Comparison of ENCODE assay signal across 27 cellular contexts in genomic region chr19:19159534-19159933, GRCh38. TPM values are rescaled to one million over a fixed set of nuclear protein-coding genes. Genes with fewer than 3 reads are reported as not detected.
DNase-seq lines count a peak whose midpoint lies in the region; ATAC-seq, FAIRE-seq and TF ChIP-seq lines count a peak whose summit lies in the region.
"Had no signal": no experiment of that assay in that cellular context is flagged by ENCODE, and none has a peak within 500 bp of the region (broad histone marks: within the 10 kb centered on the region; RNA-seq: fewer than 3 reads in every experiment).

No MANE protein-coding gene starts in this region.

- FAIRE-seq in GM19239 (lab: Jason Lieb, UNC) (peak; percentile 68), H1 (lab: Jason Lieb, UNC) (no peak)
- FAIRE-seq: A549, GM12892 had no signal

- H4K5ac ChIP-seq in H1 (ENCODE audit: insufficient read length, low read depth, low read length): no peak overlapping the region

- no peak overlapping the region for H4K8ac ChIP-seq in H1 (ENCODE audit: extremely low read depth, insufficient read depth, low read length)

- ATAC-seq in HG03097 (IDR thresholded peaks at IDR 0.05; ENCODE audit: low FRiP score, unreplicated experiment) (no peak), GM18909 (IDR thresholded peaks at IDR 0.05; ENCODE audit: poor library complexity, unreplicated experiment) (no peak)
- ATAC-seq: A549, HCT116 had no signal

- CTCF ChIA-PET in OCI-LY7 (lab: Charles Lee; ENCODE audit: unreplicated experiment): interaction anchor here (0.6 to 1.6 kb wide), 2 partner anchors 15 to 843 kb away, joined by 3 to 5 read pairs; no protein-coding TSS in a partner anchor
- CTCF ChIA-PET in H1 (lab: Charles Lee; ENCODE audit: partially characterized antibody): interaction anchor here (1.0 to 11.9 kb wide), 6 partner anchors 10 to 183 kb away, joined by 3 to 109 read pairs (median 4); partner anchors contain the start of gene MEF2B

- H3K4me1 ChIP-seq in OCI-LY7 (ENCODE audit: insufficient read depth, low read length, poor library complexity, severe bottlenecking) (peaks cover 96% of the 10 kb centered on the region), H1 (replicated peaks in 1 of 4; ENCODE audit: control insufficient read depth in 3 of 4, insufficient read depth in 4 of 4, low read length in 3 of 4) (peaks cover 0 to 8% (median 5%) of the 10 kb centered on the region in 4 experiments; a peak in 4 of 7 replicates), prostate gland (replicated peaks) (no peaks in the 10 kb centered on the region)
- H3K4me1 ChIP-seq: A549 had no signal

- TF ChIP-seq POLR2A in H1 (IDR thresholded peaks at IDR 0.05; ENCODE audit: control extremely low read depth in 1 of 2, low read depth in 2 of 2, low read length in 2 of 2) (no peak), prostate gland (IDR thresholded peaks at IDR 0.05) (no peak)

- TSS peak; percentile 15 for BruUV-seq in OCI-LY7 (replicated peaks; lab: Mats Ljungman, UMichigan)

- no peak overlapping the region for H2AFZ ChIP-seq in OCI-LY7 (ENCODE audit: low read length)
- no peak overlapping the region for H2AFZ ChIP-seq in H1 (ENCODE audit: low read length)

- peak overlapping the region; percentile 0 for H4K91ac ChIP-seq in H1 (replicated peaks; ENCODE audit: insufficient read length, low read length)

- no peaks in the 10 kb centered on the region for H3K9me3 ChIP-seq in OCI-LY7 (ENCODE audit: low read length)
- H3K9me3 ChIP-seq in H1 (ENCODE audit: insufficient read depth in 2 of 2, low read depth in 1 of 2, low read length in 1 of 2): no peaks in the 10 kb centered on the region
- H3K9me3 ChIP-seq in prostate gland: no peaks in the 10 kb centered on the region
- H3K9me3 ChIP-seq: A549 had no signal

- peak overlapping the region; percentile 35; the same call in 1 of the 2 replicates for H2BK12ac ChIP-seq in H1 (ENCODE audit: low read depth, low read length)

- intact Hi-C loops in OCI-LY7 (cut with micrococcal nuclease; ENCODE audit: unreplicated experiment): no loop called here
- intact Hi-C loops in prostate gland (cut with DNase I): no loop called here

- no peak for TF ChIP-seq EP300 in H1 (IDR thresholded peaks at IDR 0.05; ENCODE audit: borderline replicate concordance in 1 of 2, low read depth in 2 of 2, low read length in 2 of 2)

- H3K79me2 ChIP-seq in OCI-LY7 (ENCODE audit: insufficient read depth, low read depth, low read length) (peaks cover 78% of the 10 kb centered on the region), H1 (ENCODE audit: control insufficient read depth in 1 of 2, insufficient read depth in 2 of 2, low read length in 2 of 2) (no peaks in the 10 kb centered on the region)

- no peak overlapping the region for H3K23ac ChIP-seq in H1 (ENCODE audit: insufficient read length)

- no peak overlapping the region for H2BK120ac ChIP-seq in H1 (replicated peaks; ENCODE audit: low read depth, low read length)

- no peak overlapping the region for H3K9ac ChIP-seq in H1 (replicated peaks in 1 of 4; ENCODE audit: extremely low read depth in 1 of 4, low read depth in 3 of 4, low read length in 3 of 4)

- POLR2A ChIA-PET in OCI-LY7 (lab: Charles Lee) (interaction anchor here (0.9 to 8.0 kb wide), 2 partner anchors 10 to 15 kb away, joined by 4 to 201 read pairs; partner anchors contain the start of gene MEF2B), H1 (lab: Charles Lee; ENCODE audit: partially characterized antibody) (interaction anchor here (0.8 to 9.4 kb wide), 4 partner anchors 12 to 164 kb away, joined by 3 to 133 read pairs (median 18); partner anchors contain the start of gene MEF2B)

- no peaks in the 10 kb centered on the region for H4K20me1 ChIP-seq in OCI-LY7 (ENCODE audit: insufficient read depth, low read length)
- no peaks in the 10 kb centered on the region for H4K20me1 ChIP-seq in H1 (replicated peaks in 1 of 2; ENCODE audit: control insufficient read depth in 1 of 2, insufficient read depth in 2 of 2, low read length in 2 of 2)

- no peak overlapping the region; the same call in 1 of the 2 replicates for H3K18ac ChIP-seq in H1 (ENCODE audit: extremely low read depth, low read length)

- TF ChIP-seq CTCF in OCI-LY7 (conservative IDR thresholded peaks at IDR 0.05; ENCODE audit: low read length) (no peak), H1 (IDR thresholded peaks at IDR 0.05; ENCODE audit: control extremely low read depth in 1 of 3, insufficient read depth in 1 of 3, low read depth in 1 of 3, low read length in 3 of 3) (no peak), prostate gland (IDR thresholded peaks at IDR 0.05) (no peak)

- no peak overlapping the region for H3K4ac ChIP-seq in H1 (replicated peaks; ENCODE audit: insufficient read length, low read depth, low read length)

- no peak for TF ChIP-seq RAD21 in H1 (IDR thresholded peaks at IDR 0.05 in 1 of 2, conservative IDR thresholded peaks at IDR 0.05 in 1 of 2; ENCODE audit: low read depth in 2 of 2, low read length in 2 of 2)

- H3K23me2 ChIP-seq in H1 (ENCODE audit: low read depth, low read length): peaks cover 4% of the 10 kb centered on the region; the same call in 1 of the 2 replicates

- no peaks in the 10 kb centered on the region; a peak in 1 of 7 replicates for H3K27me3 ChIP-seq in H1 (replicated peaks in 1 of 4; ENCODE audit: control insufficient read depth in 3 of 4, extremely low read depth in 1 of 4, insufficient read depth in 3 of 4, low read length in 3 of 4)
- no peaks in the 10 kb centered on the region for H3K27me3 ChIP-seq in prostate gland (replicated peaks; ENCODE audit: insufficient read depth)

- H3K4me2 ChIP-seq in OCI-LY7 (ENCODE audit: low read length) (peak overlapping the region; percentile 100), H1 (ENCODE audit: insufficient read depth in 1 of 2, low read depth in 2 of 2, low read length in 2 of 2) (no peak overlapping the region)
- H3K4me2 ChIP-seq: A549 had no signal

- WGBS in H1 (ENCODE audit: extremely low coverage in 1 of 2, insufficient coverage in 1 of 2, insufficient read length in 1 of 2, insufficient replicate concordance in 2 of 2, low coverage in 1 of 2, low lambda C conversion rate in 2 of 2, missing lambda C conversion rate in 1 of 2), 2 experiments: 90% methylated on average over 4 of the region's 4 CpGs; no CpG with 5 or more reads in 1 of the 2 experiments
- 97% methylated on average over 4 of the region's 4 CpGs for WGBS in prostate gland

- H3K4me3 ChIP-seq in OCI-LY7 (ENCODE audit: low read depth, low read length, poor library complexity, severe bottlenecking) (peak overlapping the region; percentile 93), H1 (ENCODE audit: extremely low read depth in 1 of 4, insufficient read depth in 2 of 4, low read depth in 3 of 4, low read length in 4 of 4) (no peak overlapping the region), prostate gland (no peak overlapping the region)
- H3K4me3 ChIP-seq: A549 had no signal

- H3K79me1 ChIP-seq in H1 (ENCODE audit: low read depth, low read length): no peaks in the 10 kb centered on the region

- H3K36me3 ChIP-seq in OCI-LY7 (ENCODE audit: insufficient read depth, low read length) (peaks cover 68% of the 10 kb centered on the region), H1 (ENCODE audit: control insufficient read depth in 2 of 4, insufficient read depth in 4 of 4, low read length in 3 of 4) (peaks cover 0 to 8% (median 0%) of the 10 kb centered on the region in 4 experiments; a peak in 1 of 8 replicates), prostate gland (no peaks in the 10 kb centered on the region)

- DNase-seq in GM19239 (ENCODE audit: insufficient read length, low spot score): no peak
- no peak for DNase-seq in OCI-LY7 (ENCODE audit: low spot score)
- no peak for DNase-seq in H1 (ENCODE audit: low read depth in 1 of 2, low spot score in 2 of 2)
- DNase-seq in NCI-H82 treated with DMSO at 0.1 percent for 48 hours (lab: John Stamatoyannopoulos, UW; ENCODE audit: unreplicated experiment): no peak
- DNase-seq in prostate gland (ENCODE audit: low spot score): no peak
- DNase-seq: AML-193; C1 segment of cervical spinal cord; CD4-positive, alpha-beta memory T cell; COR-L47; DMS53; EL; GDM1; NCI-H1092; NCI-H1417 treated with DMSO at 0.1 percent for 48 hours; NCI-H187; NCI-H2171 treated with DMSO at 0.1 percent for 48 hours; NCI-H345; NCI-H510A treated with DMSO at 0.1 percent for 48 hours; RPMI8226; SHP77; T-helper 1 cell had no signal

- H3K9me2 ChIP-seq in OCI-LY7 (ENCODE audit: insufficient read depth, low read length): no peaks in the 10 kb centered on the region

- no peak overlapping the region for H3K14ac ChIP-seq in H1 (ENCODE audit: insufficient read length)

- no peak overlapping the region for H2BK15ac ChIP-seq in H1 (ENCODE audit: low read length)

- H3K27ac ChIP-seq in OCI-LY7 (ENCODE audit: low read depth, low read length, poor library complexity, severe bottlenecking): peak overlapping the region; percentile 98
- no peak overlapping the region for H3K27ac ChIP-seq in H1 (ENCODE audit: low read depth, low read length)
- no peak overlapping the region for H3K27ac ChIP-seq in prostate gland
- H3K27ac ChIP-seq: A549 had no signal

- no peak overlapping the region for H3K56ac ChIP-seq in H1 (replicated peaks; ENCODE audit: insufficient read length, low read depth, low read length)

- H2BK20ac ChIP-seq in H1 (ENCODE audit: low read length): 0 out of 2 replicates have a peak overlapping the region, but pooled peaks have one; percentile 34

- no peak overlapping the region for H2BK5ac ChIP-seq in H1 (ENCODE audit: low read depth, low read length)

- no peak overlapping the region for H2AK5ac ChIP-seq in H1 (ENCODE audit: low read depth, low read length)

RNA-seq across cellular contexts. Expression of gene MEF2B, which starts 10.5 kb away (rescaled TPM):
- total RNA-seq in OCI-LY7 (2014; rRNA removed; shearing (Covaris generic)): 175 and 201 TPM in 2 replicates
- total RNA-seq in OCI-LY7 (2022) (295 and 304 TPM in 2 replicates), prostate gland (not detected)
- 2.8 and 4.1 TPM in 2 replicates for total RNA-seq in H1 (2021; fragmentation: NEBNext Ultra II Directional; extraction: Animal tissue kit (Norgen Biotek cat#: 25700))
- polyA plus RNA-seq in H1 (2011; rRNA removed): 3.7 and 17.8 TPM in 2 replicates
- polyA plus RNA-seq in H1 (2011; cell fraction: cytosol; rRNA removed): 8.9 TPM
- polyA plus RNA-seq in H1 (2011; cell fraction: nucleus; rRNA removed): 17.1 TPM
- 1.4 to 2.8 TPM (median 1.6 TPM) in 4 replicates for polyA plus RNA-seq in H1 (2012, experiment 1 of 2)
- 1.7 TPM for polyA plus RNA-seq in H1 (2012, experiment 2 of 2)
- polyA plus RNA-seq in H1 (2013, experiment 1 of 2): 1.1 TPM
- polyA plus RNA-seq in H1 (2013, experiment 2 of 2): 1.5 TPM
- polyA minus RNA-seq in H1 (2011; rRNA and poly(A)+ RNA removed): 0.76 and 2.1 TPM in 2 replicates
- polyA minus RNA-seq in H1 (2011; cell fraction: cytosol; rRNA and poly(A)+ RNA removed): not detected
- polyA minus RNA-seq in H1 (2011; cell fraction: nucleus; rRNA and poly(A)+ RNA removed): 1.4 TPM
- total RNA-seq: SK-MEL-5 had no signal

RNA-seq across cellular contexts. Expression of gene TMEM161A, which starts 21.3 kb away (rescaled TPM):
- total RNA-seq in OCI-LY7 (2014; rRNA removed; shearing (Covaris generic)): 28.4 and 31.2 TPM in 2 replicates
- total RNA-seq in OCI-LY7 (2022) (38.1 and 40.5 TPM in 2 replicates), prostate gland (10 to 100 TPM; 24.0 to 40.9 TPM)
- total RNA-seq in H1 (2021; fragmentation: NEBNext Ultra II Directional; extraction: Animal tissue kit (Norgen Biotek cat#: 25700)): 41.9 and 47.8 TPM in 2 replicates
- polyA plus RNA-seq in H1 (2011; rRNA removed): 103 and 153 TPM in 2 replicates
- polyA plus RNA-seq in H1 (2011; cell fraction: cytosol; rRNA removed): 80.8 TPM
- polyA plus RNA-seq in H1 (2011; cell fraction: nucleus; rRNA removed): 202 TPM
- 26.3 to 50.2 TPM (median 47.7 TPM) in 4 replicates for polyA plus RNA-seq in H1 (2012, experiment 1 of 2)
- 46.4 TPM for polyA plus RNA-seq in H1 (2012, experiment 2 of 2)
- polyA plus RNA-seq in H1 (2013, experiment 1 of 2): 62.3 TPM
- 53.9 TPM for polyA plus RNA-seq in H1 (2013, experiment 2 of 2)
- 46.0 and 81.2 TPM in 2 replicates for polyA minus RNA-seq in H1 (2011; rRNA and poly(A)+ RNA removed)
- polyA minus RNA-seq in H1 (2011; cell fraction: cytosol; rRNA and poly(A)+ RNA removed): 40.2 TPM
- 34.3 TPM for polyA minus RNA-seq in H1 (2011; cell fraction: nucleus; rRNA and poly(A)+ RNA removed)

RNA-seq across cellular contexts. Expression of gene BORCS8, which starts 32.4 kb away (rescaled TPM):
- total RNA-seq in OCI-LY7 (2014; rRNA removed; shearing (Covaris generic)): 31.0 and 39.8 TPM in 2 replicates
- total RNA-seq in OCI-LY7 (2022) (35.2 and 40.2 TPM in 2 replicates), prostate gland (10 to 100 TPM; 18.0 to 26.9 TPM)
- 15.9 and 20.9 TPM in 2 replicates for total RNA-seq in H1 (2021; fragmentation: NEBNext Ultra II Directional; extraction: Animal tissue kit (Norgen Biotek cat#: 25700))
- 15.0 and 22.9 TPM in 2 replicates for polyA plus RNA-seq in H1 (2011; rRNA removed)
- polyA plus RNA-seq in H1 (2011; cell fraction: cytosol; rRNA removed): 15.4 TPM
- polyA plus RNA-seq in H1 (2011; cell fraction: nucleus; rRNA removed): 24.2 TPM
- polyA plus RNA-seq in H1 (2012, experiment 1 of 2): 11.8 to 16.6 TPM (median 13.8 TPM) in 4 replicates
- polyA plus RNA-seq in H1 (2012, experiment 2 of 2): 10.5 TPM
- 13.4 TPM for polyA plus RNA-seq in H1 (2013, experiment 1 of 2)
- polyA plus RNA-seq in H1 (2013, experiment 2 of 2): 13.0 TPM
- polyA minus RNA-seq in H1 (2011; rRNA and poly(A)+ RNA removed): 10.8 and 12.8 TPM in 2 replicates
- 4.4 TPM for polyA minus RNA-seq in H1 (2011; cell fraction: cytosol; rRNA and poly(A)+ RNA removed)
- polyA minus RNA-seq in H1 (2011; cell fraction: nucleus; rRNA and poly(A)+ RNA removed): 12.4 TPM

RNA-seq across cellular contexts. Expression of gene RFXANK, which starts 32.5 kb away (rescaled TPM):
- total RNA-seq in OCI-LY7 (2014; rRNA removed; shearing (Covaris generic)): 103 and 105 TPM in 2 replicates
- total RNA-seq in OCI-LY7 (2022): 114 and 115 TPM in 2 replicates
- total RNA-seq in H1 (2021; fragmentation: NEBNext Ultra II Directional; extraction: Animal tissue kit (Norgen Biotek cat#: 25700)): 72.9 and 77.7 TPM in 2 replicates
- polyA plus RNA-seq in H1 (2011; rRNA removed): 87.5 and 105 TPM in 2 replicates
- 84.1 TPM for polyA plus RNA-seq in H1 (2011; cell fraction: cytosol; rRNA removed)
- polyA plus RNA-seq in H1 (2011; cell fraction: nucleus; rRNA removed): 140 TPM
- 71.3 to 123 TPM (median 104 TPM) in 4 replicates for polyA plus RNA-seq in H1 (2012, experiment 1 of 2)
- polyA plus RNA-seq in H1 (2012, experiment 2 of 2): 156 TPM
- 97.6 TPM for polyA plus RNA-seq in H1 (2013, experiment 1 of 2)
- 103 TPM for polyA plus RNA-seq in H1 (2013, experiment 2 of 2)
- polyA minus RNA-seq in H1 (2011; rRNA and poly(A)+ RNA removed): 29.0 and 36.8 TPM in 2 replicates
- polyA minus RNA-seq in H1 (2011; cell fraction: cytosol; rRNA and poly(A)+ RNA removed): 32.7 TPM
- polyA minus RNA-seq in H1 (2011; cell fraction: nucleus; rRNA and poly(A)+ RNA removed): 47.1 TPM
- 10 to 100 TPM; 44.2 to 46.3 TPM for total RNA-seq in prostate gland

RNA-seq across cellular contexts. Expression of gene NR2C2AP, which starts 43.7 kb away (rescaled TPM):
- total RNA-seq in OCI-LY7 (2014; rRNA removed; shearing (Covaris generic)): 28.6 and 29.7 TPM in 2 replicates
- total RNA-seq in OCI-LY7 (2022) (21.2 and 27.3 TPM in 2 replicates), prostate gland (10 to 100 TPM; 12.8 to 13.2 TPM)
- 20.5 and 24.9 TPM in 2 replicates for total RNA-seq in H1 (2021; fragmentation: NEBNext Ultra II Directional; extraction: Animal tissue kit (Norgen Biotek cat#: 25700))
- 16.4 TPM in 2 replicates for polyA plus RNA-seq in H1 (2011; rRNA removed)
- 20.5 TPM for polyA plus RNA-seq in H1 (2011; cell fraction: cytosol; rRNA removed)
- polyA plus RNA-seq in H1 (2011; cell fraction: nucleus; rRNA removed): 26.2 TPM
- polyA plus RNA-seq in H1 (2012, experiment 1 of 2): 18.7 to 25.9 TPM (median 23.8 TPM) in 4 replicates
- 27.7 TPM for polyA plus RNA-seq in H1 (2012, experiment 2 of 2)
- 13.6 TPM for polyA plus RNA-seq in H1 (2013, experiment 1 of 2)
- polyA plus RNA-seq in H1 (2013, experiment 2 of 2): 13.5 TPM
- 11.5 and 12.5 TPM in 2 replicates for polyA minus RNA-seq in H1 (2011; rRNA and poly(A)+ RNA removed)
- polyA minus RNA-seq in H1 (2011; cell fraction: cytosol; rRNA and poly(A)+ RNA removed): 4.9 TPM
- 7.6 TPM for polyA minus RNA-seq in H1 (2011; cell fraction: nucleus; rRNA and poly(A)+ RNA removed)

Comparison
In these comparisons a context has a peak if more than half of its experiments do, and no peak if none do; other contexts are left out.
1. RNA of gene MEF2B, which starts 10.5 kb away (total RNA-seq): 175 to 304 TPM in OCI-LY7; 2.8 to 4.1 TPM in H1 and not detected in prostate gland; every median in the first group is over 10 times any median in the second.